Comparison of ENCODE assay signal across 19 cellular contexts in genomic region chr15:95866698-95867440, GRCh38.
A peak's percentile ranks its signal among the peaks of the same experiment; 100 is the strongest.
DNase-seq lines count a peak whose midpoint lies in the region; ATAC-seq and TF ChIP-seq lines count a peak whose summit lies in the region.
"Had no signal": no experiment of that assay in that cellular context is flagged by ENCODE, and none has a peak within 500 bp of the region (broad histone marks: within the 10 kb centered on the region; RNA-seq: fewer than 3 reads in every experiment).

No MANE protein-coding gene starts in this region.

- no peak overlapping the region for H4K91ac ChIP-seq in mesenchymal stem cell (ENCODE audit: low read length)

- H3K9ac ChIP-seq in mesenchymal stem cell (ENCODE audit: low read length), result no peak overlapping the region
- H3K9ac ChIP-seq: BLaER1 treated with 17β-estradiol and CSF1 and Interleukin-3, amounts not matched to agents 10 nM and 100 nM had no signal

- no peak overlapping the region for H3K18ac ChIP-seq in mesenchymal stem cell (ENCODE audit: low read depth in 1 of 2, low read length in 2 of 2)

- no peak overlapping the region for H3K14ac ChIP-seq in mesenchymal stem cell (ENCODE audit: low read length in 2 of 2)

- TF ChIP-seq CTCF in type B pancreatic cell (conservative IDR thresholded peaks at IDR 0.05), result no peak

- no peak overlapping the region for H3K4me3 ChIP-seq in mesenchymal stem cell (ENCODE audit: insufficient read depth in 1 of 2, low read depth in 1 of 2, low read length in 2 of 2)
- H3K4me3 ChIP-seq: BLaER1 treated with 17β-estradiol and CSF1 and Interleukin-3, amounts not matched to agents 10 nM and 100 nM; MG63; SJSA1 had no signal

- no peak overlapping the region for H3K4me2 ChIP-seq in mesenchymal stem cell (ENCODE audit: low read length, poor library complexity, severe bottlenecking)
- H3K4me2 ChIP-seq: BLaER1 treated with 17β-estradiol and CSF1 and Interleukin-3, amounts not matched to agents 10 nM and 100 nM had no signal

- no peaks in the 10 kb centered on the region for H3K36me3 Mint-ChIP-seq in activated naive CD4-positive, alpha-beta T cell treated with anti-CD3 and anti-CD28 coated beads, Interleukin-2, amount 50 U/mL, for 24 hours
- H3K36me3 Mint-ChIP-seq in activated naive CD4-positive, alpha-beta T cell treated with anti-CD3 and anti-CD28 coated beads for 36 hours (ENCODE audit: low read depth), result no peaks in the 10 kb centered on the region
- H3K36me3 Mint-ChIP-seq in central memory CD8-positive, alpha-beta T cell (ENCODE audit: insufficient read depth), result peaks cover 8% of the 10 kb centered on the region
- H3K36me3 Mint-ChIP-seq in type B pancreatic cell, result peaks cover 5% of the 10 kb centered on the region
- H3K36me3 Mint-ChIP-seq: CD8-positive, alpha-beta T cell had no signal

- no peaks in the 10 kb centered on the region for H3K9me3 ChIP-seq in mesenchymal stem cell (ENCODE audit: control insufficient read depth, low read length)
- H3K9me3 ChIP-seq: MG63, SJSA1 had no signal

- no peak overlapping the region for H4K8ac ChIP-seq in mesenchymal stem cell (ENCODE audit: low read length)

- H3K4me1 Mint-ChIP-seq in activated naive CD4-positive, alpha-beta T cell treated with anti-CD3 and anti-CD28 coated beads, Interleukin-2, amount 50 U/mL, for 24 hours, result peaks cover 25% of the 10 kb centered on the region
- H3K4me1 Mint-ChIP-seq in activated naive CD4-positive, alpha-beta T cell treated with anti-CD3 and anti-CD28 coated beads for 36 hours (ENCODE audit: low read depth), result peaks cover 10% of the 10 kb centered on the region
- peaks cover 72% of the 10 kb centered on the region for H3K4me1 Mint-ChIP-seq in central memory CD8-positive, alpha-beta T cell
- H3K4me1 Mint-ChIP-seq in type B pancreatic cell (ENCODE audit: unreplicated experiment), result peaks cover 25% of the 10 kb centered on the region

- H3K27me3 ChIP-seq in mesenchymal stem cell (ENCODE audit: control insufficient read depth in 1 of 2, insufficient read depth in 1 of 2, low read length in 2 of 2), result no peaks in the 10 kb centered on the region
- H3K27me3 ChIP-seq: BLaER1 treated with 17β-estradiol and CSF1 and Interleukin-3, amounts not matched to agents 10 nM and 100 nM; MG63; SJSA1 had no signal

- no peak overlapping the region for H2AFZ ChIP-seq in mesenchymal stem cell (ENCODE audit: low read depth, low read length)

- no peak overlapping the region for H3K23ac ChIP-seq in mesenchymal stem cell (ENCODE audit: low read length in 2 of 2)

- CTCF ChIA-PET in activated naive CD4-positive, alpha-beta T cell treated with anti-CD3 and anti-CD28 coated beads for 36 hours (lab: Charles Lee), result no interaction called here

- intact Hi-C loops in activated naive CD4-positive, alpha-beta T cell treated with anti-CD3 and anti-CD28 coated beads for 36 hours (cut with micrococcal nuclease), result no loop called here

- H2BK15ac ChIP-seq in mesenchymal stem cell (ENCODE audit: low read depth, poor library complexity, severe bottlenecking), result no peak overlapping the region

- H2BK120ac ChIP-seq in mesenchymal stem cell (ENCODE audit: low read depth, low read length), result no peak overlapping the region

- H3K4ac ChIP-seq in mesenchymal stem cell (ENCODE audit: low read depth in 1 of 2, low read length in 2 of 2), result no peak overlapping the region

- no peaks in the 10 kb centered on the region for H3K36me3 ChIP-seq in mesenchymal stem cell (ENCODE audit: control insufficient read depth in 1 of 2, insufficient read depth in 2 of 2, low read depth in 1 of 2, low read length in 2 of 2)
- H3K36me3 ChIP-seq: BLaER1 treated with 17β-estradiol and CSF1 and Interleukin-3, amounts not matched to agents 10 nM and 100 nM; MG63; SJSA1 had no signal

- H2BK5ac ChIP-seq in mesenchymal stem cell (ENCODE audit: low read depth, low read length, poor library complexity, severe bottlenecking), result no peak overlapping the region

- no peaks in the 10 kb centered on the region for H3K27me3 Mint-ChIP-seq in activated naive CD4-positive, alpha-beta T cell treated with anti-CD3 and anti-CD28 coated beads, Interleukin-2, amount 50 U/mL, for 24 hours
- peaks cover 5% of the 10 kb centered on the region for H3K27me3 Mint-ChIP-seq in activated naive CD4-positive, alpha-beta T cell treated with anti-CD3 and anti-CD28 coated beads for 36 hours (ENCODE audit: low read depth)
- H3K27me3 Mint-ChIP-seq in central memory CD8-positive, alpha-beta T cell, result no peaks in the 10 kb centered on the region
- no peaks in the 10 kb centered on the region for H3K27me3 Mint-ChIP-seq in type B pancreatic cell

- H3K27ac ChIP-seq in mesenchymal stem cell (ENCODE audit: low read length, poor library complexity, severe bottlenecking), result no peak overlapping the region
- H3K27ac ChIP-seq: 22Rv1; BLaER1 treated with 17β-estradiol and CSF1 and Interleukin-3, amounts not matched to agents 10 nM and 100 nM; SJSA1 had no signal

- ATAC-seq in central memory CD8-positive, alpha-beta T cell (replicated peaks; ENCODE audit: extremely low read depth, poor library complexity, severe bottlenecking), result no peak
- no peak for ATAC-seq in HG03039 (IDR thresholded peaks at IDR 0.05; ENCODE audit: unreplicated experiment)
- no peak for ATAC-seq in GM19463 (IDR thresholded peaks at IDR 0.05; ENCODE audit: unreplicated experiment)
- ATAC-seq: CD8-positive, alpha-beta T cell; Right ventricle myocardium inferior had no signal

- no peak overlapping the region for H3K4me3 Mint-ChIP-seq in activated naive CD4-positive, alpha-beta T cell treated with anti-CD3 and anti-CD28 coated beads, Interleukin-2, amount 50 U/mL, for 24 hours
- H3K4me3 Mint-ChIP-seq in activated naive CD4-positive, alpha-beta T cell treated with anti-CD3 and anti-CD28 coated beads for 36 hours, result no peak overlapping the region
- H3K4me3 Mint-ChIP-seq in central memory CD8-positive, alpha-beta T cell, result no peak overlapping the region
- H3K4me3 Mint-ChIP-seq in type B pancreatic cell, result peak overlapping the region; percentile 75
- H3K4me3 Mint-ChIP-seq: CD8-positive, alpha-beta T cell had no signal

- no peak overlapping the region for H2AK5ac ChIP-seq in mesenchymal stem cell (ENCODE audit: low read length, severe bottlenecking)

- 44% methylated on average over 8 of the region's 8 CpGs for WGBS in mesenchymal stem cell

- H3K9me3 Mint-ChIP-seq in activated naive CD4-positive, alpha-beta T cell treated with anti-CD3 and anti-CD28 coated beads, Interleukin-2, amount 50 U/mL, for 24 hours, result no peaks in the 10 kb centered on the region
- H3K9me3 Mint-ChIP-seq in activated naive CD4-positive, alpha-beta T cell treated with anti-CD3 and anti-CD28 coated beads for 36 hours, result no peaks in the 10 kb centered on the region
- H3K9me3 Mint-ChIP-seq in central memory CD8-positive, alpha-beta T cell, result no peaks in the 10 kb centered on the region
- peaks cover 8% of the 10 kb centered on the region for H3K9me3 Mint-ChIP-seq in type B pancreatic cell
- H3K9me3 Mint-ChIP-seq: CD8-positive, alpha-beta T cell had no signal

- H3K4me1 ChIP-seq in mesenchymal stem cell (ENCODE audit: control insufficient read depth, insufficient read depth, low read depth, low read length), result no peaks in the 10 kb centered on the region
- H3K4me1 ChIP-seq: SJSA1 had no signal

- peak overlapping the region; percentile 33 for H3K27ac Mint-ChIP-seq in activated naive CD4-positive, alpha-beta T cell treated with anti-CD3 and anti-CD28 coated beads, Interleukin-2, amount 50 U/mL, for 24 hours
- H3K27ac Mint-ChIP-seq in activated naive CD4-positive, alpha-beta T cell treated with anti-CD3 and anti-CD28 coated beads for 36 hours, result no peak overlapping the region
- peak overlapping the region; percentile 92 for H3K27ac Mint-ChIP-seq in central memory CD8-positive, alpha-beta T cell (ENCODE audit: low read depth)
- H3K27ac Mint-ChIP-seq in type B pancreatic cell, result no peak overlapping the region
- H3K27ac Mint-ChIP-seq: CD8-positive, alpha-beta T cell had no signal

- no peak for DNase-seq in activated naive CD4-positive, alpha-beta T cell treated with anti-CD3 and anti-CD28 coated beads for 36 hours
- no peak for DNase-seq in central memory CD8-positive, alpha-beta T cell (ENCODE audit: low spot score in 2 of 2)
- DNase-seq in mesenchymal stem cell (peak; percentile 26), type B pancreatic cell (ENCODE audit: extremely low spot score, unreplicated experiment) (no peak), NCI-H1092 treated with DMSO at 0.1 percent for 48 hours (lab: John Stamatoyannopoulos, UW) (no peak)
- DNase-seq: CD8-positive, alpha-beta T cell; DND-41; MG63; NCI-H1417 treated with DMSO at 0.1 percent for 48 hours; NCI-H187; NCI-H446 treated with DMSO at 0.1 percent for 48 hours; NCI-H526 treated with DMSO at 0.1 percent for 48 hours had no signal

- H2BK12ac ChIP-seq in mesenchymal stem cell (ENCODE audit: low read length in 2 of 2), result no peak overlapping the region

- H3K79me1 ChIP-seq in mesenchymal stem cell (replicated peaks; ENCODE audit: low read length, poor library complexity, severe bottlenecking), result no peaks in the 10 kb centered on the region

Comparison
In these comparisons a context has a peak if more than half of its experiments do, and no peak if none do; other contexts are left out.
1. H3K27ac Mint-ChIP-seq: peak in activated naive CD4-positive, alpha-beta T cell treated with anti-CD3 and anti-CD28 coated beads, Interleukin-2, amount 50 U/mL, for 24 hours (single experiment) and central memory CD8-positive, alpha-beta T cell (single experiment); none in activated naive CD4-positive, alpha-beta T cell treated with anti-CD3 and anti-CD28 coated beads for 36 hours (single experiment) and type B pancreatic cell (single experiment).